In the genomic region with DNA sequence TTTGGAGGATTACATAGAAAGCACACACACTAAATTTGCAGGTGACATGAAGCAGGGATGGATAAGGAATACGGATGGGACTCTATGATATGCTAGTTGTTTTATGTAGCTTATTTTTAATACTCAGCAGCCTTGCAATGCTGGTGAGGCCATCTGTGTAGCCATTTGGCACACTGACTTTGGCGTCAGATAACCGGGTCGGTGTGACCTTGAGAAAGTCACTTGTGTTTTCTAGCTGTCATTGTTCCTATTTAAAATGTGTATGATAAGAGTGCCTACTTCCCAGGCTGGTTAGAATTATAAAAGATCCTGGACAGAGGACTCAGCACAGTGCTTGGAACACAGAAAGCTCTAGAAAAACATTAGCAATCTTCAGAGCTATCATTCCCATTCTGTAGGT, we compare ENCODE assay signal across 24 cellular contexts.
"Had no signal": no experiment of that assay in that cellular context is flagged by ENCODE, and none has a peak within 500 bp of the region (broad histone marks: within the 10 kb centered on the region; RNA-seq: fewer than 3 reads in every experiment).

No MANE protein-coding gene starts in this region.

- H3K9me3 ChIP-seq: colonic mucosa, gastroesophageal sphincter, heart right ventricle, ovary, psoas muscle, sigmoid colon, stomach, tibial artery had no signal

- ATAC-seq: esophagus mucosa; foreskin keratinocyte; gastroesophageal sphincter; left colon; natural killer cell; psoas muscle; right cardiac atrium; stimulated activated effector memory CD8-positive, alpha-beta T cell treated with anti-CD3 and anti-CD28 coated beads, Interleukin-12 subunit alpha, Interleukin-12 subunit beta, amount 100 ng/mL, for 72 hours had no signal

- H3K4me1 ChIP-seq: colonic mucosa, foreskin keratinocyte, gastroesophageal sphincter, heart right ventricle, psoas muscle, sigmoid colon, tibial artery had no signal

- DNase-seq: colonic mucosa; effector CD8-positive, alpha-beta T cell; endodermal cell; foreskin keratinocyte; heart right ventricle; hippocampal formation; left colon; natural killer cell; occipital lobe; ovary; posterior cingulate gyrus; psoas muscle; right cardiac atrium; sigmoid colon; stimulated activated CD4-positive, alpha-beta T cell treated with anti-CD3 and anti-CD28 coated beads, Interleukin-2, amount 100 ng/mL, for 24 hours; stimulated activated CD4-positive, alpha-beta T cell treated with anti-CD3 and anti-CD28 coated beads, Interleukin-4, amount 100 ng/mL, for 24 hours; stimulated activated naive CD4-positive, alpha-beta T cell treated with Interleukin-2 at 50 U/mL for 16 hours; stomach; tibial artery had no signal

- H3K27me3 ChIP-seq: colonic mucosa, foreskin keratinocyte, ovary had no signal

- H3K4me3 ChIP-seq: colonic mucosa, gastroesophageal sphincter, heart right ventricle, lung, ovary, psoas muscle, sigmoid colon, stomach, tibial artery had no signal

- H3K27ac ChIP-seq: colonic mucosa, epithelial cell of prostate, foreskin keratinocyte, gastroesophageal sphincter, heart right ventricle, ovary, psoas muscle, sigmoid colon, stomach, tibial artery had no signal

- H3K36me3 ChIP-seq: colonic mucosa, gastroesophageal sphincter, heart right ventricle, ovary, sigmoid colon, stomach, tibial artery had no signal
